In genomic region chr11:61862714-61863547, GRCh38 we compare ENCODE assay signal across 15 cellular contexts. TPM values are rescaled to one million over a fixed set of nuclear protein-coding genes. Genes with fewer than 3 reads are reported as not detected.
A peak's percentile ranks its signal among the peaks of the same experiment; 100 is the strongest.
DNase-seq lines count a peak whose midpoint lies in the region; ATAC-seq and TF ChIP-seq lines count a peak whose summit lies in the region.
"Had no signal": no experiment of that assay in that cellular context is flagged by ENCODE, and none has a peak within 500 bp of the region (broad histone marks: within the 10 kb centered on the region; RNA-seq: fewer than 3 reads in every experiment).

No MANE protein-coding gene starts in this region.

- no peaks in the 10 kb centered on the region for H3K27me3 ChIP-seq in A673 (replicated peaks; ENCODE audit: insufficient read depth, low read depth, low read length, poor library complexity)
- H3K27me3 ChIP-seq: BLaER1 had no signal

- H3K9ac ChIP-seq in SK-N-MC (ENCODE audit: insufficient read length), result no peak overlapping the region
- H3K9ac ChIP-seq: BLaER1 had no signal

- H3K4me3 ChIP-seq in SK-N-MC (no peak overlapping the region), A673 (ENCODE audit: low read depth, low read length, poor library complexity, severe bottlenecking) (no peak overlapping the region)
- H3K4me3 ChIP-seq: BLaER1, HAP-1 had no signal

- TF ChIP-seq POLR2A in GM18951 (IDR thresholded peaks at IDR 0.05; ENCODE audit: extremely low read depth, insufficient read depth, insufficient read length), result peak; percentile 27

- BruUV-seq in A673 (replicated peaks; lab: Mats Ljungman, UMichigan), result no TSS peak

- H3K27ac ChIP-seq in SK-N-MC (peak overlapping the region; percentile 42; the same call in 1 of the 2 replicates), A673 (ENCODE audit: low read depth, low read length, poor library complexity, severe bottlenecking) (no peak overlapping the region)

- ATAC-seq in Right ventricle myocardium inferior (no peak), Right ventricle myocardium superior (ENCODE audit: poor library complexity) (no peak)
- ATAC-seq: CD8-positive, alpha-beta T cell had no signal

- in situ Hi-C loops in GM18951 (cut with MboI; ENCODE audit: low sequenced_read_pairs, unreplicated experiment), result no loop called here

- CTCF ChIA-PET in A673 (lab: Charles Lee), result no interaction called here

- TF ChIP-seq CTCF in A673 (conservative IDR thresholded peaks at IDR 0.05; ENCODE audit: low read depth, low read length), result no peak

- peaks cover 68% of the 10 kb centered on the region for H3K36me3 ChIP-seq in SK-N-MC (ENCODE audit: insufficient read depth, low read length)
- peaks cover 91% of the 10 kb centered on the region for H3K36me3 ChIP-seq in A673 (ENCODE audit: insufficient read depth, low read length, poor library complexity, severe bottlenecking)

- POLR2A ChIA-PET in A673 (lab: Charles Lee; ENCODE audit: low non-redundant PET), result no interaction called here

- no peaks in the 10 kb centered on the region for H3K9me3 ChIP-seq in SK-N-MC (ENCODE audit: low read depth, low read length)
- H3K9me3 ChIP-seq in A673 (ENCODE audit: low read depth, low read length, poor library complexity, severe bottlenecking), result no peaks in the 10 kb centered on the region
- H3K9me3 ChIP-seq: BLaER1, HAP-1 had no signal

- no peaks in the 10 kb centered on the region for H3K4me1 ChIP-seq in A673 (ENCODE audit: insufficient read depth, low read length, poor library complexity, severe bottlenecking)
- H3K4me1 ChIP-seq: BLaER1, HAP-1 had no signal

- peak; percentile 37 for DNase-seq in Right ventricle myocardium inferior (ENCODE audit: missing footprints)
- no peak for DNase-seq in Right ventricle myocardium superior
- DNase-seq in SK-N-MC (ENCODE audit: low read depth, low spot score), result no peak
- DNase-seq in kidney tubule cell (ENCODE audit: low spot score), result peak; percentile 59
- DNase-seq in NCI-H526 (lab: John Stamatoyannopoulos, UW), result no peak
- DNase-seq in A673 (ENCODE audit: low spot score), result no peak
- DNase-seq in stimulated activated CD4-positive, alpha-beta T cell treated with anti-CD3 and anti-CD28 coated beads, Interleukin-1b, Interleukin-23, amount 100 ng/mL, for 48 hours, result no peak
- DNase-seq: CD8-positive, alpha-beta T cell; NCI-H1694 treated with DMSO at 0.1 percent for 48 hours; NCI-H2107; NCI-H2227 treated with DMSO at 0.1 percent for 48 hours; NCI-H510A treated with DMSO at 0.1 percent for 48 hours had no signal

- intact Hi-C loops in Right ventricle myocardium inferior (cut with DNase I), result loop anchor here (5.0 kb wide), 1 partner anchor 36 kb away; the partner anchor contains the start of gene FADS2
- intact Hi-C loops in Right ventricle myocardium superior (cut with DNase I), result no loop called here
- intact Hi-C loops in A673 (cut with micrococcal nuclease; ENCODE audit: unreplicated experiment), result no loop called here

RNA-seq across cellular contexts. Expression of gene FADS3, which starts 28.4 kb away (rescaled TPM):
- total RNA-seq in Right ventricle myocardium inferior (113 TPM), Right ventricle myocardium superior (76.0 TPM), A673 (2021) (23.3 and 28.1 TPM in 2 replicates)

RNA-seq across cellular contexts. Expression of gene FADS2, which starts 34.8 kb away (rescaled TPM):
- total RNA-seq in Right ventricle myocardium inferior (35.7 TPM), Right ventricle myocardium superior (20.5 TPM), A673 (2021) (1,097 and 1,272 TPM in 2 replicates)

RNA-seq across cellular contexts. Expression of gene FADS1, which starts 46.1 kb away (rescaled TPM):
- total RNA-seq in Right ventricle myocardium inferior (25.7 TPM), Right ventricle myocardium superior (21.3 TPM), A673 (2021) (442 and 490 TPM in 2 replicates)

RNA-seq across cellular contexts. Expression of gene RAB3IL1, which starts 54.4 kb away (rescaled TPM):
- total RNA-seq in Right ventricle myocardium inferior, result 14.0 TPM
- 10.8 TPM for total RNA-seq in Right ventricle myocardium superior
- total RNA-seq in A673 (2021), result 21.9 and 26.9 TPM in 2 replicates
- total RNA-seq: CD8-positive, alpha-beta T cell had no signal

Comparison
In these comparisons a context has a peak if more than half of its experiments do, and no peak if none do; other contexts are left out.
1. DNase-seq: peak in Right ventricle myocardium inferior (single experiment) and kidney tubule cell (single experiment); none in Right ventricle myocardium superior (single experiment), SK-N-MC (single experiment), NCI-H526 (0 of 2), A673 (single experiment) and stimulated activated CD4-positive, alpha-beta T cell treated with anti-CD3 and anti-CD28 coated beads, Interleukin-1b, Interleukin-23, amount 100 ng/mL, for 48 hours (single experiment).
2. RNA of gene FADS2, which starts 34.8 kb away (total RNA-seq): 1,097 to 1,272 TPM in A673; 35.7 TPM in Right ventricle myocardium inferior (single experiment) and 20.5 TPM in Right ventricle myocardium superior (single experiment); every median in the first group is over 10 times any median in the second.
3. RNA of gene FADS1, which starts 46.1 kb away (total RNA-seq): 442 to 490 TPM in A673; 25.7 TPM in Right ventricle myocardium inferior (single experiment) and 21.3 TPM in Right ventricle myocardium superior (single experiment); every median in the first group is over 10 times any median in the second.